In the genomic region with DNA sequence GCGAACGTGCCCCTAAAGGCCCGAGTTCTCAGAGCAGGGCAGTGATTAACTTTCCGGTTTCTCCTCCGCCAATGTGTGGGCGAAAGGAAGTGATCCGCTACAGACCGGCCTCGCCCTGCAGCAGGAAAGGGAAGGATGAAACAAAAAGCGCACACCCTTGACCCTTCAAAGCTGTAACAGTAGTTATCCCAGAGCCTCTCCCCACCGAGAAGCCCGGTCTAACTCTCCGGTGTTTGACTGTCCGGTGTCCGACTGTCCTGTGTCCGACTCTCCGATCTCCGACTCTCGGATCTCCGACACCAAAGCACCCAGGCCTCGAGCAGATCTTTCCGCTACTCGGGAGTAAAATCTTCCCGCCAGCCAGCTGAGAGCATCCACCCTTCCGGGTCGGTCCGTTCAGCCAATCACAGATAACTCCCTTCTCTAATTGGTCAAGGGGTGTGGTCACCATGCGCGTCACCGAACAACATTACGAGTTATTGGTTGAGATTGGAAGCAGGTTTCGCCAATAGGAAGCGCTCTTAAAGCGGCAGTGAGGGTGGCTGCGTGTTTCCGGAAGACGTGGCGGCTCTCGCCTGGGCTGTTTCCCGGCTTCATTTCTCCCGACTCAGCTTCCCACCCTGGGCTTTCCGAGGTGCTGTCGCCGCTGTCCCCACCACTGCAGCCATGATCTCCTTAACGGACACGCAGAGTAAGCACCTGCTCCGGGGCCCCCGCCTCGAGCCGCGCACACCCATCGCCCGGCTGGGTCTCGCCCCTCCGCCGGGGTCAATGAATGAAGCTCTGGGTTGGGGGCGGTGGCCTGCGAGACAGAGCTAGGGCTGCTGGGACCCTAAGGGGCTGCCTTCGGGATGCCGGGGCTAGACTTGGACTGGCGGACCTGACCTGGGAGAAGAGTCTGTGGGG, we compare ENCODE assay signal across 8 cellular contexts. TPM values are rescaled to one million over a fixed set of nuclear protein-coding genes. Genes with fewer than 3 reads are reported as not detected.
DNase-seq lines count a peak whose midpoint lies in the region; ATAC-seq, FAIRE-seq and TF ChIP-seq lines count a peak whose summit lies in the region.

A gene with protein sequence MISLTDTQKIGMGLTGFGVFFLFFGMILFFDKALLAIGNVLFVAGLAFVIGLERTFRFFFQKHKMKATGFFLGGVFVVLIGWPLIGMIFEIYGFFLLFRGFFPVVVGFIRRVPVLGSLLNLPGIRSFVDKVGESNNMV (plus strand): TSS at position 532 of the 906 bp plus-strand sequence. CDS start 135 bp downstream, at position 667.
A gene with protein sequence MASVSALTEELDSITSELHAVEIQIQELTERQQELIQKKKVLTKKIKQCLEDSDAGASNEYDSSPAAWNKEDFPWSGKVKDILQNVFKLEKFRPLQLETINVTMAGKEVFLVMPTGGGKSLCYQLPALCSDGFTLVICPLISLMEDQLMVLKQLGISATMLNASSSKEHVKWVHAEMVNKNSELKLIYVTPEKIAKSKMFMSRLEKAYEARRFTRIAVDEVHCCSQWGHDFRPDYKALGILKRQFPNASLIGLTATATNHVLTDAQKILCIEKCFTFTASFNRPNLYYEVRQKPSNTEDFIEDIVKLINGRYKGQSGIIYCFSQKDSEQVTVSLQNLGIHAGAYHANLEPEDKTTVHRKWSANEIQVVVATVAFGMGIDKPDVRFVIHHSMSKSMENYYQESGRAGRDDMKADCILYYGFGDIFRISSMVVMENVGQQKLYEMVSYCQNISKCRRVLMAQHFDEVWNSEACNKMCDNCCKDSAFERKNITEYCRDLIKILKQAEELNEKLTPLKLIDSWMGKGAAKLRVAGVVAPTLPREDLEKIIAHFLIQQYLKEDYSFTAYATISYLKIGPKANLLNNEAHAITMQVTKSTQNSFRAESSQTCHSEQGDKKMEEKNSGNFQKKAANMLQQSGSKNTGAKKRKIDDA (minus strand): TSS at position 378 of the 906 bp plus-strand sequence. CDS start 2,065 bp downstream, outside the sequence.

- CTCF ChIA-PET in endothelial cell of umbilical vein (lab: Charles Lee), result interaction anchor here (1.0 to 1.8 kb wide), 4 partner anchors 9 to 205 kb away, joined by 3 to 9 read pairs (median 6); no protein-coding TSS in a partner anchor

- peaks cover 47% of the 10 kb centered on the region for H3K79me2 ChIP-seq in OCI-LY1 (ENCODE audit: insufficient read depth, low read length)
- H3K79me2 ChIP-seq in endothelial cell of umbilical vein (ENCODE audit: control insufficient read depth, insufficient read depth, low read length), result peaks cover 74% of the 10 kb centered on the region

- H3F3A ChIP-seq in OCI-LY1 (ENCODE audit: insufficient read depth, low read length), result no peaks in the 10 kb centered on the region

- H3K9me3 Mint-ChIP-seq in mesothelial cell of epicardium, result no peaks in the 10 kb centered on the region

- peak; percentile 90 for TF ChIP-seq POLR2A in endothelial cell of umbilical vein (IDR thresholded peaks at IDR 0.05; ENCODE audit: low read depth, low read length)

- H3K4me2 ChIP-seq in OCI-LY1 (ENCODE audit: low read length) (peak within 1 kb of the TSS; percentile 75), endothelial cell of umbilical vein (ENCODE audit: insufficient read depth, low read length) (peak within 1 kb of the TSS; percentile 100)

- TF ChIP-seq CTCF in OCI-LY1 (IDR thresholded peaks at IDR 0.05; ENCODE audit: low read length), result no peak
- TF ChIP-seq CTCF in endothelial cell of umbilical vein (IDR thresholded peaks at IDR 0.05; ENCODE audit: extremely low read depth in 1 of 2, insufficient read depth in 1 of 2, low read depth in 1 of 2, low read length in 2 of 2), result no peak
- TF ChIP-seq CTCF in mesothelial cell of epicardium (IDR thresholded peaks at IDR 0.05; ENCODE audit: unreplicated experiment), result no peak

- DNase-seq in DMS 273 (lab: John Stamatoyannopoulos, UW; ENCODE audit: unreplicated experiment), result peak; percentile 97
- peak; percentile 92 for DNase-seq in HuH-7 (ENCODE audit: low spot score)
- DNase-seq in activated CD8-positive, alpha-beta memory T cell treated with anti-CD3 and anti-CD28 coated beads, Interleukin-2, amount 50 U/mL, for 4 hours, result peak; percentile 82
- peak; percentile 99 for DNase-seq in endothelial cell of umbilical vein (ENCODE audit: low read depth, low spot score)
- DNase-seq in mesothelial cell of epicardium (ENCODE audit: low spot score in 2 of 2, unreplicated experiment in 2 of 2), result peak; percentile 79 to 89
- DNase-seq in stimulated activated CD8-positive, alpha-beta memory T cell treated with anti-CD3 and anti-CD28 coated beads, Interleukin-15, amount 100 ng/mL, for 48 hours (ENCODE audit: low read depth in 2 of 2), result peak; percentile 80 to 82

- H3K9me2 ChIP-seq in OCI-LY1 (ENCODE audit: low read depth, low read length), result no peaks in the 10 kb centered on the region

- H3K27ac ChIP-seq in OCI-LY1 (ENCODE audit: low read depth, low read length, poor library complexity, severe bottlenecking) (no peak within 1 kb of the TSS), endothelial cell of umbilical vein (ENCODE audit: insufficient read depth, low read depth, low read length) (peak within 1 kb of the TSS; percentile 87)

- no peak within 1 kb of the TSS for H2AFZ ChIP-seq in OCI-LY1 (ENCODE audit: low read length)
- peak within 1 kb of the TSS; percentile 93 for H2AFZ ChIP-seq in endothelial cell of umbilical vein (ENCODE audit: low read depth, low read length)

- H3K4me1 Mint-ChIP-seq in mesothelial cell of epicardium, result peaks cover 20% of the 10 kb centered on the region

- FAIRE-seq in endothelial cell of umbilical vein (lab: Jason Lieb, UNC), result peak; percentile 98

- H3K4me3 Mint-ChIP-seq in mesothelial cell of epicardium, result no peak within 1 kb of the TSS

- peak; percentile 98 for ATAC-seq in GM21526 (IDR thresholded peaks at IDR 0.05; ENCODE audit: low FRiP score, unreplicated experiment)

- H3K36me3 ChIP-seq in OCI-LY1 (ENCODE audit: insufficient read depth, low read length) (peaks cover 26% of the 10 kb centered on the region), endothelial cell of umbilical vein (ENCODE audit: control insufficient read depth in 2 of 2, extremely low read depth in 1 of 2, insufficient read depth in 2 of 2, low read length in 2 of 2) (peaks cover 2 to 5% of the 10 kb centered on the region in 2 experiments)

- H3K4me1 ChIP-seq in OCI-LY1 (ENCODE audit: insufficient read depth, low read length, severe bottlenecking) (peaks cover 32% of the 10 kb centered on the region), endothelial cell of umbilical vein (ENCODE audit: control insufficient read depth, extremely low read depth, insufficient read depth, low read length) (peaks cover 31% of the 10 kb centered on the region)

- H3K9me3 ChIP-seq in OCI-LY1 (ENCODE audit: low read length) (no peaks in the 10 kb centered on the region), endothelial cell of umbilical vein (replicated peaks; ENCODE audit: control insufficient read depth, insufficient read depth, low read length) (no peaks in the 10 kb centered on the region)

- BruUV-seq in endothelial cell of umbilical vein (replicated peaks; lab: Mats Ljungman, UMichigan), result no TSS peak

- no peak within 1 kb of the TSS for H3K27ac Mint-ChIP-seq in mesothelial cell of epicardium

- no peaks in the 10 kb centered on the region for H3K27me3 Mint-ChIP-seq in mesothelial cell of epicardium (ENCODE audit: low read depth)

- intact Hi-C loops in endothelial cell of umbilical vein (cut with micrococcal nuclease), result loop anchor here (1.0 to 2.0 kb wide), 4 partner anchors 64 to 545 kb away; a partner anchor contains a TSS

- H3K9me1 ChIP-seq in endothelial cell of umbilical vein (replicated peaks; ENCODE audit: control insufficient read depth, extremely low read depth, insufficient read depth, low read length), result peaks cover 2% of the 10 kb centered on the region

- H3K27me3 ChIP-seq in OCI-LY1 (ENCODE audit: insufficient read depth, low read length), result no peaks in the 10 kb centered on the region
- no peaks in the 10 kb centered on the region for H3K27me3 ChIP-seq in endothelial cell of umbilical vein (ENCODE audit: control insufficient read depth in 2 of 2, insufficient read depth in 2 of 2, low read length in 2 of 2)

- POLR2A ChIA-PET in endothelial cell of umbilical vein (lab: Charles Lee), result interaction anchor here (0.8 to 1.3 kb wide), 2 partner anchors 10 to 156 kb away, joined by 3 to 4 read pairs; a partner anchor contains a TSS

- H3K4me3 ChIP-seq in OCI-LY1 (ENCODE audit: low read depth, low read length, poor library complexity, severe bottlenecking) (peak within 1 kb of the TSS; percentile 88), endothelial cell of umbilical vein (replicated peaks in 1 of 3; ENCODE audit: insufficient read depth in 1 of 3, low read depth in 1 of 3, low read length in 3 of 3) (peak within 1 kb of the TSS; percentile 80 to 92 (median 88))

- H3K9ac ChIP-seq in OCI-LY1 (ENCODE audit: low read length) (peak within 1 kb of the TSS; percentile 81), endothelial cell of umbilical vein (replicated peaks; ENCODE audit: extremely low read depth, insufficient read depth, low read length) (peak within 1 kb of the TSS; percentile 93)

- dilution Hi-C loops in endothelial cell of umbilical vein (cut with MboI; ENCODE audit: extremely low pct_ligation_motif_present, low sequenced_read_pairs), result no loop called here

- H4K20me1 ChIP-seq in OCI-LY1 (ENCODE audit: insufficient read depth, low read length), result no peaks in the 10 kb centered on the region
- H4K20me1 ChIP-seq in endothelial cell of umbilical vein (replicated peaks; ENCODE audit: control insufficient read depth, extremely low read depth, insufficient read depth, low read length), result no peaks in the 10 kb centered on the region

- H3K36me3 Mint-ChIP-seq in mesothelial cell of epicardium, result peaks cover 7% of the 10 kb centered on the region

RNA-seq across cellular contexts. Expression of the first gene that starts in this region (rescaled TPM):
- total RNA-seq in endothelial cell of umbilical vein (50.5 and 59.4 TPM in 2 replicates), mesothelial cell of epicardium (29.2 to 30.7 TPM (median 29.6 TPM) in 3 replicates)
- 21.9 and 44.4 TPM in 2 replicates for polyA plus RNA-seq in endothelial cell of umbilical vein
- 12.5 and 18.5 TPM in 2 replicates for polyA plus RNA-seq in endothelial cell of umbilical vein (2011; cell fraction: cytosol; rRNA removed)
- polyA plus RNA-seq in endothelial cell of umbilical vein (2011; cell fraction: nucleus; rRNA removed), result 19.9 and 33.4 TPM in 2 replicates
- 61.2 and 79.0 TPM in 2 replicates for polyA plus RNA-seq in endothelial cell of umbilical vein (2012)
- polyA minus RNA-seq in endothelial cell of umbilical vein, result 20.2 and 88.9 TPM in 2 replicates
- polyA minus RNA-seq in endothelial cell of umbilical vein (2011; cell fraction: cytosol; rRNA and poly(A)+ RNA removed), result 31.7 TPM
- polyA minus RNA-seq in endothelial cell of umbilical vein (2011; cell fraction: nucleus; rRNA and poly(A)+ RNA removed), result 14.0 and 41.6 TPM in 2 replicates

RNA-seq across cellular contexts. Expression of the second gene that starts in this region (rescaled TPM):
- 50.3 and 51.4 TPM in 2 replicates for total RNA-seq in endothelial cell of umbilical vein
- 5.7 and 9.3 TPM in 2 replicates for polyA plus RNA-seq in endothelial cell of umbilical vein
- 16.2 and 16.5 TPM in 2 replicates for polyA plus RNA-seq in endothelial cell of umbilical vein (2011; cell fraction: cytosol; rRNA removed)
- polyA plus RNA-seq in endothelial cell of umbilical vein (2011; cell fraction: nucleus; rRNA removed), result 16.7 and 25.6 TPM in 2 replicates
- 57.4 and 71.6 TPM in 2 replicates for polyA plus RNA-seq in endothelial cell of umbilical vein (2012)
- 19.2 and 20.8 TPM in 2 replicates for polyA minus RNA-seq in endothelial cell of umbilical vein
- polyA minus RNA-seq in endothelial cell of umbilical vein (2011; cell fraction: cytosol; rRNA and poly(A)+ RNA removed), result 18.6 TPM
- 12.1 and 14.1 TPM in 2 replicates for polyA minus RNA-seq in endothelial cell of umbilical vein (2011; cell fraction: nucleus; rRNA and poly(A)+ RNA removed)
- 15.7 to 17.8 TPM (median 17.4 TPM) in 3 replicates for total RNA-seq in mesothelial cell of epicardium
